ENCODE assay signal across 10 cellular contexts in genomic region chr1:239979469-239979868, GRCh38.
"Had no signal": no experiment of that assay in that cellular context is flagged by ENCODE, and none has a peak within 500 bp of the region (broad histone marks: within the 10 kb centered on the region; RNA-seq: fewer than 3 reads in every experiment).

No MANE protein-coding gene starts in this region.

- H2AFZ ChIP-seq: GM23248 had no signal

- H3K9ac ChIP-seq: GM23248, KMS-11 had no signal

- H3K4me3 Mint-ChIP-seq: H9, HFFc6 had no signal

- FAIRE-seq: H1, H54 had no signal

- DNase-seq: GM23248, H9, HCEC 1CT, HFFc6, IMR-90, KBM-7 had no signal

- H3K4me2 ChIP-seq: KMS-11 had no signal

- H3K4me3 ChIP-seq: GM23248 had no signal

- H3K27ac Mint-ChIP-seq: H9, HFFc6 had no signal

- H3K4me1 Mint-ChIP-seq: H9 had no signal

- H3K27ac ChIP-seq: GM23248, HL-60, KMS-11 had no signal
